ENCODE assay signal across 27 cellular contexts in genomic region chr11:114039551-114039950, GRCh38. TPM values are rescaled to one million over a fixed set of nuclear protein-coding genes. Genes with fewer than 3 reads are reported as not detected.
DNase-seq lines count a peak whose midpoint lies in the region; ATAC-seq and TF ChIP-seq lines count a peak whose summit lies in the region.
"Had no signal": no experiment of that assay in that cellular context is flagged by ENCODE, and none has a peak within 500 bp of the region (broad histone marks: within the 10 kb centered on the region; RNA-seq: fewer than 3 reads in every experiment).

No MANE protein-coding gene starts in this region.

- H3K27me3 Mint-ChIP-seq in naive thymus-derived CD8-positive, alpha-beta T cell, result peaks cover 0 to 9% (median 2%) of the 10 kb centered on the region in 5 donors

- no peaks in the 10 kb centered on the region for H3K9me3 Mint-ChIP-seq in naive thymus-derived CD8-positive, alpha-beta T cell
- H3K9me3 Mint-ChIP-seq: CD8-positive, alpha-beta T cell had no signal

- peak overlapping the region in 3 of 10 donors; percentile 16 to 26 (median 19) for H3K27ac Mint-ChIP-seq in naive thymus-derived CD8-positive, alpha-beta T cell
- H3K27ac Mint-ChIP-seq: CD8-positive, alpha-beta T cell had no signal

- TF ChIP-seq CTCF in foreskin fibroblast (IDR thresholded peaks at IDR 0.05; ENCODE audit: low read depth, low read length), result no peak
- no peak for TF ChIP-seq CTCF in left lung (IDR thresholded peaks at IDR 0.05)

- H3K36me3 ChIP-seq in adipocyte (ENCODE audit: control insufficient read depth, insufficient read depth, low read length, severe bottlenecking), result no peaks in the 10 kb centered on the region
- H3K36me3 ChIP-seq in rectal smooth muscle tissue (ENCODE audit: control insufficient read depth, insufficient read depth, low read length), result no peaks in the 10 kb centered on the region
- H3K36me3 ChIP-seq in left lung, result no peaks in the 10 kb centered on the region
- H3K36me3 ChIP-seq: HAP-1, SJSA1 had no signal

- ATAC-seq in HG02759 (IDR thresholded peaks at IDR 0.05; ENCODE audit: unreplicated experiment) (no peak), left lung (no peak)
- ATAC-seq in naive thymus-derived CD8-positive, alpha-beta T cell, result no peak
- ATAC-seq: A549; CD8-positive, alpha-beta T cell had no signal

- H3K9ac ChIP-seq in adipocyte (ENCODE audit: low read length) (peak overlapping the region; percentile 7), rectal smooth muscle tissue (ENCODE audit: low read length) (no peak overlapping the region)

- intact Hi-C loops in left lung (cut with DNase I), result no loop called here

- H3K4me1 ChIP-seq in adipocyte (ENCODE audit: control insufficient read depth, insufficient read depth, low read length), result peaks cover 30% of the 10 kb centered on the region
- H3K4me1 ChIP-seq in rectal smooth muscle tissue (ENCODE audit: control insufficient read depth, insufficient read depth, low read length), result peaks cover 15% of the 10 kb centered on the region
- H3K4me1 ChIP-seq in left lung, result peaks cover 0 to 16% of the 10 kb centered on the region in 2 donors
- H3K4me1 ChIP-seq: HAP-1, SJSA1 had no signal

- H3K9me3 ChIP-seq in adipocyte (ENCODE audit: control insufficient read depth, low read length) (no peaks in the 10 kb centered on the region), left lung (no peaks in the 10 kb centered on the region)
- H3K9me3 ChIP-seq: A549, Caco-2, HAP-1, SJSA1 had no signal

- H3K27ac ChIP-seq in rectal smooth muscle tissue (ENCODE audit: low read depth, low read length) (peak overlapping the region; percentile 84), left lung (no peak overlapping the region)
- H3K27ac ChIP-seq: A549, SJSA1 had no signal

- H3K4me3 ChIP-seq in adipocyte (ENCODE audit: low read length), result no peak overlapping the region
- H3K4me3 ChIP-seq in foreskin fibroblast (ENCODE audit: low read depth in 1 of 2, low read length in 2 of 2), result no peak overlapping the region
- no peak overlapping the region for H3K4me3 ChIP-seq in rectal smooth muscle tissue (ENCODE audit: low read length)
- no peak overlapping the region for H3K4me3 ChIP-seq in left lung
- H3K4me3 ChIP-seq: A549, HAP-1, SJSA1 had no signal

- H3K27me3 ChIP-seq in adipocyte (replicated peaks; ENCODE audit: control insufficient read depth, insufficient read depth, low read length) (peaks cover 4% of the 10 kb centered on the region), rectal smooth muscle tissue (ENCODE audit: control insufficient read depth, insufficient read depth, low read length) (no peaks in the 10 kb centered on the region), left lung (no peaks in the 10 kb centered on the region)

- H3K4me3 Mint-ChIP-seq in naive thymus-derived CD8-positive, alpha-beta T cell, result no peak overlapping the region
- H3K4me3 Mint-ChIP-seq: CD8-positive, alpha-beta T cell had no signal

- H3K4me1 Mint-ChIP-seq in naive thymus-derived CD8-positive, alpha-beta T cell, result peaks cover 6 to 19% (median 16%) of the 10 kb centered on the region in 4 donors

- POLR2A ChIA-PET in naive thymus-derived CD8-positive, alpha-beta T cell (lab: Charles Lee), result no interaction called here

- DNase-seq in adipocyte (ENCODE audit: low read depth) (no peak), foreskin fibroblast (peak; percentile 34 to 61), left lung (no peak)
- DNase-seq in naive thymus-derived CD8-positive, alpha-beta T cell, result no peak
- DNase-seq in activated T-cell treated with anti-CD3 and anti-CD28 coated beads, Interleukin-2, amount 50 U/mL, for 48 hours, result no peak
- DNase-seq: AML-193; C1 segment of cervical spinal cord; Caco-2; CD8-positive, alpha-beta T cell; DMS79 treated with DMSO at 0.1 percent for 48 hours; GF-D8; GOT3; KBM-7; NCI-H1105 treated with DMSO at 0.1 percent for 48 hours; NCI-H146; NCI-H1930; NCI-H2107; NCI-H2227 treated with DMSO at 0.1 percent for 48 hours; NCI-H526 treated with DMSO at 0.1 percent for 48 hours; Right ventricle myocardium superior; RPMI8226 had no signal

- no peaks in the 10 kb centered on the region for H3K36me3 Mint-ChIP-seq in naive thymus-derived CD8-positive, alpha-beta T cell
- H3K36me3 Mint-ChIP-seq: CD8-positive, alpha-beta T cell had no signal

RNA-seq across cellular contexts. Expression of gene ZBTB16, which starts 20.0 kb away (rescaled TPM):
- 10 to 100 TPM; 52.5 to 55.6 TPM for total RNA-seq in left lung
- total RNA-seq in naive thymus-derived CD8-positive, alpha-beta T cell, result 1 to 10 TPM; 1.3 to 2.5 TPM
- polyA plus RNA-seq in naive thymus-derived CD8-positive, alpha-beta T cell, result 1 to 10 TPM in 2 of 3 donors, under 1 TPM in 1; 0.21 to 7.5 (median 4.4) TPM
- total RNA-seq: NCI-H460, SJSA1 had no signal
- polyA plus RNA-seq: A549 had no signal

Comparison
In these comparisons a context has a peak if more than half of its experiments do, and no peak if none do; other contexts are left out.
1. DNase-seq: peak in foreskin fibroblast (2 of 2); none in adipocyte (single experiment), left lung (0 of 2), naive thymus-derived CD8-positive, alpha-beta T cell (0 of 10) and activated T-cell treated with anti-CD3 and anti-CD28 coated beads, Interleukin-2, amount 50 U/mL, for 48 hours (0 of 2).
2. RNA of gene ZBTB16, which starts 20.0 kb away (total RNA-seq): 52.5 to 55.6 TPM in left lung; 1.3 to 2.5 TPM in naive thymus-derived CD8-positive, alpha-beta T cell; every median in the first group is over 10 times any median in the second.